In genomic region chr2:54952978-54953456, GRCh38 we compare ENCODE assay signal across 15 cellular contexts.
A peak's percentile ranks its signal among the peaks of the same experiment; 100 is the strongest.
DNase-seq lines count a peak whose midpoint lies in the region; ATAC-seq and TF ChIP-seq lines count a peak whose summit lies in the region.
"Had no signal": no experiment of that assay in that cellular context is flagged by ENCODE, and none has a peak within 500 bp of the region (broad histone marks: within the 10 kb centered on the region; RNA-seq: fewer than 3 reads in every experiment).

No MANE protein-coding gene starts in this region.

- ATAC-seq in Panc1 (peak; percentile 69), HG03139 (IDR thresholded peaks at IDR 0.05; ENCODE audit: unreplicated experiment) (no peak), foreskin keratinocyte (no peak)
- ATAC-seq: heart left ventricle had no signal

- H3K36me3 ChIP-seq in A673 (ENCODE audit: insufficient read depth, low read length, poor library complexity, severe bottlenecking), result no peaks in the 10 kb centered on the region
- no peaks in the 10 kb centered on the region for H3K36me3 ChIP-seq in Panc1 (ENCODE audit: control insufficient read depth, insufficient read depth, low read length)
- H3K36me3 ChIP-seq: heart left ventricle, ovary had no signal

- POLR2A ChIA-PET in A673 (lab: Charles Lee; ENCODE audit: low non-redundant PET), result no interaction called here
- POLR2A ChIA-PET in Panc1 (lab: Charles Lee), result no interaction called here

- TF ChIP-seq CTCF in A673 (conservative IDR thresholded peaks at IDR 0.05; ENCODE audit: low read depth, low read length) (no peak), Panc1 (IDR thresholded peaks at IDR 0.05) (no peak), foreskin fibroblast (IDR thresholded peaks at IDR 0.05; ENCODE audit: low read depth, low read length) (no peak), foreskin keratinocyte (conservative IDR thresholded peaks at IDR 0.05) (no peak)

- BruUV-seq in A673 (replicated peaks; lab: Mats Ljungman, UMichigan), result no TSS peak
- BruUV-seq in Panc1 (replicated peaks; lab: Mats Ljungman, UMichigan), result no TSS peak

- DNase-seq in A673 (ENCODE audit: low spot score) (peak; percentile 63), GM04503 (ENCODE audit: low read depth) (peak; percentile 26), Panc1 (ENCODE audit: low read depth, low spot score) (peak; percentile 83), foreskin fibroblast (peak; percentile 35 to 60), foreskin keratinocyte (no peak), NCI-H82 (lab: John Stamatoyannopoulos, UW) (no peak)
- DNase-seq in effector CD4-positive, alpha-beta T cell, result no peak
- DNase-seq: activated CD4-positive, CD25-positive, alpha-beta regulatory T cell; DMS79 treated with DMSO at 0.1 percent for 48 hours; heart left ventricle; kidney; NCI-H1417 treated with DMSO at 0.1 percent for 48 hours; NCI-H2227 treated with DMSO at 0.1 percent for 48 hours; ovary had no signal

- H3K9me3 ChIP-seq in A673 (ENCODE audit: low read depth, low read length, poor library complexity, severe bottlenecking), result no peaks in the 10 kb centered on the region
- no peaks in the 10 kb centered on the region; the same call in 1 of the 2 replicates for H3K9me3 ChIP-seq in Panc1 (ENCODE audit: control insufficient read depth, insufficient read depth, low read depth, low read length)
- H3K9me3 ChIP-seq: heart left ventricle, ovary had no signal

- intact Hi-C loops in A673 (cut with micrococcal nuclease; ENCODE audit: unreplicated experiment) (no loop called here), Panc1 (cut with micrococcal nuclease; ENCODE audit: unreplicated experiment) (no loop called here)

- H3K4me3 ChIP-seq in A673 (ENCODE audit: low read depth, low read length, poor library complexity, severe bottlenecking), result no peak overlapping the region
- peak overlapping the region in 1 of 2 experiments; percentile 14; a peak in 2 of 4 replicates for H3K4me3 ChIP-seq in Panc1 (ENCODE audit: low read depth in 2 of 2, low read length in 2 of 2)
- no peak overlapping the region for H3K4me3 ChIP-seq in foreskin fibroblast (ENCODE audit: low read depth in 1 of 2, low read length in 2 of 2)
- H3K4me3 ChIP-seq: heart left ventricle, ovary had no signal

- in situ Hi-C loops in Panc1 (cut with HindIII; ENCODE audit: low pct_unique_long_range_greater_than_20kb, low sequenced_read_pairs), result no loop called here

- CTCF ChIA-PET in A673 (lab: Charles Lee) (no interaction called here), Panc1 (lab: Charles Lee) (no interaction called here)

- H3K27me3 ChIP-seq in A673 (replicated peaks; ENCODE audit: insufficient read depth, low read depth, low read length, poor library complexity), result no peaks in the 10 kb centered on the region
- no peaks in the 10 kb centered on the region for H3K27me3 ChIP-seq in Panc1 (ENCODE audit: control insufficient read depth, insufficient read depth, low read length)
- H3K27me3 ChIP-seq in foreskin keratinocyte, result no peaks in the 10 kb centered on the region
- H3K27me3 ChIP-seq: ovary had no signal

- peaks cover 20% of the 10 kb centered on the region for H3K4me1 ChIP-seq in A673 (ENCODE audit: insufficient read depth, low read length, poor library complexity, severe bottlenecking)
- peaks cover 59% of the 10 kb centered on the region for H3K4me1 ChIP-seq in Panc1 (ENCODE audit: control insufficient read depth, insufficient read depth, low read length)
- H3K4me1 ChIP-seq in foreskin keratinocyte, result no peaks in the 10 kb centered on the region
- H3K4me1 ChIP-seq: heart left ventricle had no signal

- H3K27ac ChIP-seq in A673 (ENCODE audit: low read depth, low read length, poor library complexity, severe bottlenecking) (no peak overlapping the region), Panc1 (ENCODE audit: low read length) (peak overlapping the region; percentile 96), foreskin keratinocyte (no peak overlapping the region)
- H3K27ac ChIP-seq: heart left ventricle, ovary had no signal

Comparison
In these comparisons a context has a peak if more than half of its experiments do, and no peak if none do; other contexts are left out.
1. DNase-seq: peak in A673 (single experiment), GM04503 (single experiment), Panc1 (single experiment) and foreskin fibroblast (2 of 2); none in effector CD4-positive, alpha-beta T cell (single experiment), foreskin keratinocyte (0 of 2) and NCI-H82 (single experiment).